3 cellular contexts compared by ENCODE assay signal in the genomic region with DNA sequence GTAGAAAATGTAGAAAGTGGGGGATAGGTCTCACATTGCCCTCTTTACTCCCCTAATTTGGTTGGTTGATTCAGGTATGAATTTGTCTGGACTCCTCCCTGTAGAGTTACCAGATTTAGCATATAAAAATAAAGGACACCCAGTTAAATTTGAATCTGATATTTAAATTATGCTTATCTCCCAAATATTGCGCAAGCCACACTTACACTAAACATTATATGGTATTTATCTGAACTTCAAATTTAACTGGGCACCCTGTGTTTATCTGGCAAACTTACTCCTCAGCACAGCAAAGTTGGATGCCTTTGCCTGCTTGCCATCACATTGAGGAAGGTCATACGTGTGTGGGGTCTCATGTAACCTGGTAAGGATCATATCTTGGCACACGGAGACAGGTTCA.
TF ChIP-seq lines count a peak whose summit lies in the region.

No MANE protein-coding gene starts in this region.

TF ChIP-seq in HepG2, 621 proteins besides CTCF, POLR2A, EP300 and RAD21:
- TF ChIP-seq, protein P1, sequence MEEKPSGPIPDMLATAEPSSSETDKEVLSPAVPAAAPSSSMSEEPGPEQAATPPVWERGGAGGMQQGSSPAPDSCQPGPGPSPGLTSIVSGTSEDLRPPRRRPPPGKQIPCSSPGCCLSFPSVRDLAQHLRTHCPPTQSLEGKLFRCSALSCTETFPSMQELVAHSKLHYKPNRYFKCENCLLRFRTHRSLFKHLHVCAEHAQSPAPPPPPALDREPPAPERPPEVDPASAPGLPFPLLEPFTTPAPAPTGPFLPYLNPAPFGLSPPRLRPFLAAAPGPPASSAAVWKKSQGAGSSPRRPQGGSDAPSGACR (CRISPR knock-in tag; IDR thresholded peaks at IDR 0.05), result no peak
- TF ChIP-seq ZNF446 (CRISPR knock-in tag; IDR thresholded peaks at IDR 0.05) (no peak), CEBPB (IDR thresholded peaks at IDR 0.05; ENCODE audit: borderline replicate concordance, low read depth, low read length) (peak; percentile 76; the same call in 1 of the 2 replicates), ZSCAN25 (CRISPR knock-in tag; IDR thresholded peaks at IDR 0.05) (no peak), HCFC1 (IDR thresholded peaks at IDR 0.05; ENCODE audit: low read depth, low read length) (no peak), TP53 (CRISPR knock-in tag; conservative IDR thresholded peaks at IDR 0.05) (no peak)
- TF ChIP-seq, protein P2, sequence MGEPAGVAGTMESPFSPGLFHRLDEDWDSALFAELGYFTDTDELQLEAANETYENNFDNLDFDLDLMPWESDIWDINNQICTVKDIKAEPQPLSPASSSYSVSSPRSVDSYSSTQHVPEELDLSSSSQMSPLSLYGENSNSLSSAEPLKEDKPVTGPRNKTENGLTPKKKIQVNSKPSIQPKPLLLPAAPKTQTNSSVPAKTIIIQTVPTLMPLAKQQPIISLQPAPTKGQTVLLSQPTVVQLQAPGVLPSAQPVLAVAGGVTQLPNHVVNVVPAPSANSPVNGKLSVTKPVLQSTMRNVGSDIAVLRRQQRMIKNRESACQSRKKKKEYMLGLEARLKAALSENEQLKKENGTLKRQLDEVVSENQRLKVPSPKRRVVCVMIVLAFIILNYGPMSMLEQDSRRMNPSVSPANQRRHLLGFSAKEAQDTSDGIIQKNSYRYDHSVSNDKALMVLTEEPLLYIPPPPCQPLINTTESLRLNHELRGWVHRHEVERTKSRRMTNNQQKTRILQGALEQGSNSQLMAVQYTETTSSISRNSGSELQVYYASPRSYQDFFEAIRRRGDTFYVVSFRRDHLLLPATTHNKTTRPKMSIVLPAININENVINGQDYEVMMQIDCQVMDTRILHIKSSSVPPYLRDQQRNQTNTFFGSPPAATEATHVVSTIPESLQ (CRISPR knock-in tag; conservative IDR thresholded peaks at IDR 0.05), result no peak
- TF ChIP-seq, protein P3, sequence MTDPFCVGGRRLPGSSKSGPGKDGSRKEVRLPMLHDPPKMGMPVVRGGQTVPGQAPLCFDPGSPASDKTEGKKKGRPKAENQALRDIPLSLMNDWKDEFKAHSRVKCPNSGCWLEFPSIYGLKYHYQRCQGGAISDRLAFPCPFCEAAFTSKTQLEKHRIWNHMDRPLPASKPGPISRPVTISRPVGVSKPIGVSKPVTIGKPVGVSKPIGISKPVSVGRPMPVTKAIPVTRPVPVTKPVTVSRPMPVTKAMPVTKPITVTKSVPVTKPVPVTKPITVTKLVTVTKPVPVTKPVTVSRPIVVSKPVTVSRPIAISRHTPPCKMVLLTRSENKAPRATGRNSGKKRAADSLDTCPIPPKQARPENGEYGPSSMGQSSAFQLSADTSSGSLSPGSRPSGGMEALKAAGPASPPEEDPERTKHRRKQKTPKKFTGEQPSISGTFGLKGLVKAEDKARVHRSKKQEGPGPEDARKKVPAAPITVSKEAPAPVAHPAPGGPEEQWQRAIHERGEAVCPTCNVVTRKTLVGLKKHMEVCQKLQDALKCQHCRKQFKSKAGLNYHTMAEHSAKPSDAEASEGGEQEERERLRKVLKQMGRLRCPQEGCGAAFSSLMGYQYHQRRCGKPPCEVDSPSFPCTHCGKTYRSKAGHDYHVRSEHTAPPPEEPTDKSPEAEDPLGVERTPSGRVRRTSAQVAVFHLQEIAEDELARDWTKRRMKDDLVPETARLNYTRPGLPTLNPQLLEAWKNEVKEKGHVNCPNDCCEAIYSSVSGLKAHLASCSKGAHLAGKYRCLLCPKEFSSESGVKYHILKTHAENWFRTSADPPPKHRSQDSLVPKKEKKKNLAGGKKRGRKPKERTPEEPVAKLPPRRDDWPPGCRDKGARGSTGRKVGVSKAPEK (CRISPR knock-in tag; IDR thresholded peaks at IDR 0.05; ENCODE audit: borderline replicate concordance), result no peak

TF ChIP-seq in IMR-90, 13 proteins besides CTCF, POLR2A, EP300 and RAD21:
- TF ChIP-seq RFX5 (IDR thresholded peaks at IDR 0.05; ENCODE audit: low read depth, low read length) (no peak), CEBPB (IDR thresholded peaks at IDR 0.05; ENCODE audit: low read depth, low read length) (peak; percentile 63), RCOR1 (IDR thresholded peaks at IDR 0.05; ENCODE audit: insufficient replicate concordance, low read length) (no peak), FOS (IDR thresholded peaks at IDR 0.05; ENCODE audit: low read depth, low read length) (no peak)
- TF ChIP-seq, protein P4, sequence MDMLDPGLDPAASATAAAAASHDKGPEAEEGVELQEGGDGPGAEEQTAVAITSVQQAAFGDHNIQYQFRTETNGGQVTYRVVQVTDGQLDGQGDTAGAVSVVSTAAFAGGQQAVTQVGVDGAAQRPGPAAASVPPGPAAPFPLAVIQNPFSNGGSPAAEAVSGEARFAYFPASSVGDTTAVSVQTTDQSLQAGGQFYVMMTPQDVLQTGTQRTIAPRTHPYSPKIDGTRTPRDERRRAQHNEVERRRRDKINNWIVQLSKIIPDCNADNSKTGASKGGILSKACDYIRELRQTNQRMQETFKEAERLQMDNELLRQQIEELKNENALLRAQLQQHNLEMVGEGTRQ (IDR thresholded peaks at IDR 0.05; ENCODE audit: low read depth, low read length), result no peak
TF ChIP-seq in IMR-90: peak in this region for 1.

TF ChIP-seq in K562, 482 proteins besides CTCF, POLR2A, EP300 and RAD21:
- TF ChIP-seq CEBPB (tag; IDR thresholded peaks at IDR 0.05) (0 out of 2 replicates have a peak, but pooled peaks have one; percentile 8), BRF1 (IDR thresholded peaks at IDR 0.05; ENCODE audit: borderline replicate concordance, extremely low read depth, insufficient read length) (no peak), NR1H2 (CRISPR knock-in tag; IDR thresholded peaks at IDR 0.05) (no peak), CEBPG (CRISPR knock-in tag; IDR thresholded peaks at IDR 0.05) (no peak), CEBPG (tag; conservative IDR thresholded peaks at IDR 0.05 in 1 of 2, IDR thresholded peaks at IDR 0.05 in 1 of 2) (peak in 1 of 2 experiments; percentile 47; a peak in 2 of 4 replicates)
- TF ChIP-seq, protein P5, sequence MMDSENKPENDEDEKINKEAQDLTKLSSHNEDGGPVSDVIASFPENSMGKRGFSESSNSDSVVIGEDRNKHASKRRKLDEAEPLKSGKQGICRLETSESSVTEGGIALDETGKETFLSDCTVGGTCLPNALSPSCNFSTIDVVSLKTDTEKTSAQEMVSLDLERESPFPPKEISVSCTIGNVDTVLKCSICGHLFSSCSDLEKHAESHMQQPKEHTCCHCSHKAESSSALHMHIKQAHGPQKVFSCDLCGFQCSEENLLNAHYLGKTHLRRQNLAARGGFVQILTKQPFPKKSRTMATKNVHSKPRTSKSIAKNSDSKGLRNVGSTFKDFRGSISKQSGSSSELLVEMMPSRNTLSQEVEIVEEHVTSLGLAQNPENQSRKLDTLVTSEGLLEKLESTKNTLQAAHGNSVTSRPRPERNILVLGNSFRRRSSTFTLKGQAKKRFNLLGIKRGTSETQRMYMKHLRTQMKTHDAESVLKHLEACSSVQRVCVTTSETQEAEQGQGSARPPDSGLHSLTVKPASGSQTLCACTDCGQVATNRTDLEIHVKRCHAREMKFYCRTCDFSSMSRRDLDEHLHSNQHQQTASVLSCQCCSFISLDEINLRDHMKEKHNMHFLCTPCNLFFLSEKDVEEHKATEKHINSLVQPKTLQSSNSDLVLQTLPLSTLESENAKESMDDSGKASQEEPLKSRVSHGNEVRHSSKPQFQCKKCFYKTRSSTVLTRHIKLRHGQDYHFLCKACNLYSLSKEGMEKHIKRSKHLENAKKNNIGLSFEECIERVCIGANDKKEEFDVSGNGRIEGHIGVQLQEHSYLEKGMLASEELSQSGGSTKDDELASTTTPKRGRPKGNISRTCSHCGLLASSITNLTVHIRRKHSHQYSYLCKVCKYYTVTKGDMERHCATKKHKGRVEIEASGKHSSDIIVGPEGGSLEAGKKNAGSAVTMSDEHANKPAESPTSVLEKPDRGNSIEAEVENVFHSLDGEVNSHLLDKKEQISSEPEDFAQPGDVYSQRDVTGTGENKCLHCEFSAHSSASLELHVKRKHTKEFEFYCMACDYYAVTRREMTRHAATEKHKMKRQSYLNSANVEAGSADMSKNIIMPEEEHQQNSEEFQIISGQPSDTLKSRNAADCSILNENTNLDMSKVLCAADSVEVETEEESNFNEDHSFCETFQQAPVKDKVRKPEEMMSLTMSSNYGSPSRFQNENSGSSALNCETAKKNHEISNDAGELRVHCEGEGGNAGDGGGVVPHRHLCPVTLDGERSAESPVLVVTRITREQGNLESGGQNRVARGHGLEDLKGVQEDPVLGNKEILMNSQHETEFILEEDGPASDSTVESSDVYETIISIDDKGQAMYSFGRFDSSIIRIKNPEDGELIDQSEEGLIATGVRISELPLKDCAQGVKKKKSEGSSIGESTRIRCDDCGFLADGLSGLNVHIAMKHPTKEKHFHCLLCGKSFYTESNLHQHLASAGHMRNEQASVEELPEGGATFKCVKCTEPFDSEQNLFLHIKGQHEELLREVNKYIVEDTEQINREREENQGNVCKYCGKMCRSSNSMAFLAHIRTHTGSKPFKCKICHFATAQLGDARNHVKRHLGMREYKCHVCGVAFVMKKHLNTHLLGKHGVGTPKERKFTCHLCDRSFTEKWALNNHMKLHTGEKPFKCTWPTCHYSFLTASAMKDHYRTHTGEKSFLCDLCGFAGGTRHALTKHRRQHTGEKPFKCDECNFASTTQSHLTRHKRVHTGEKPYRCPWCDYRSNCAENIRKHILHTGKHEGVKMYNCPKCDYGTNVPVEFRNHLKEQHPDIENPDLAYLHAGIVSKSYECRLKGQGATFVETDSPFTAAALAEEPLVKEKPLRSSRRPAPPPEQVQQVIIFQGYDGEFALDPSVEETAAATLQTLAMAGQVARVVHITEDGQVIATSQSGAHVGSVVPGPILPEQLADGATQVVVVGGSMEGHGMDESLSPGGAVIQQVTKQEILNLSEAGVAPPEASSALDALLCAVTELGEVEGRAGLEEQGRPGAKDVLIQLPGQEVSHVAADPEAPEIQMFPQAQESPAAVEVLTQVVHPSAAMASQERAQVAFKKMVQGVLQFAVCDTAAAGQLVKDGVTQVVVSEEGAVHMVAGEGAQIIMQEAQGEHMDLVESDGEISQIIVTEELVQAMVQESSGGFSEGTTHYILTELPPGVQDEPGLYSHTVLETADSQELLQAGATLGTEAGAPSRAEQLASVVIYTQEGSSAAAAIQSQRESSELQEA (IDR thresholded peaks at IDR 0.05; ENCODE audit: low read depth), result no peak
